Comparison of ENCODE assay signal across 23 cellular contexts in genomic region chr5:1836176-1836890, GRCh38. TPM values are rescaled to one million over a fixed set of nuclear protein-coding genes. Genes with fewer than 3 reads are reported as not detected.
DNase-seq lines count a peak whose midpoint lies in the region; ATAC-seq, FAIRE-seq and TF ChIP-seq lines count a peak whose summit lies in the region.
"Had no signal": no experiment of that assay in that cellular context is flagged by ENCODE, and none has a peak within 500 bp of the region (broad histone marks: within the 10 kb centered on the region; RNA-seq: fewer than 3 reads in every experiment).

No MANE protein-coding gene starts in this region.

- no peak for FAIRE-seq in K562 (lab: Jason Lieb, UNC)
- FAIRE-seq: D721Med, GM12892, GM18507, HTR-8/SVneo, RCC 7860 had no signal

- TF ChIP-seq RAD21 in K562 (CRISPR knock-in tag; conservative IDR thresholded peaks at IDR 0.05 in 1 of 2, IDR thresholded peaks at IDR 0.05 in 1 of 2): no peak

- TF ChIP-seq POLR2A in K562 (conservative IDR thresholded peaks at IDR 0.05): no peak

- no peak for TF ChIP-seq CTCF in K562 (IDR thresholded peaks at IDR 0.05 in 2 of 3, conservative IDR thresholded peaks at IDR 0.05 in 1 of 3; ENCODE audit: insufficient read depth in 2 of 3, low read depth in 1 of 3, low read length in 3 of 3)
- TF ChIP-seq CTCF in left ventricle myocardium inferior (IDR thresholded peaks at IDR 0.05; ENCODE audit: borderline replicate concordance): no peak
- no peak for TF ChIP-seq CTCF in osteoblast (IDR thresholded peaks at IDR 0.05; ENCODE audit: extremely low read depth, low read depth, low read length)
- no peak for TF ChIP-seq CTCF in glutamatergic neuron (IDR thresholded peaks at IDR 0.05; ENCODE audit: partially characterized antibody, unreplicated experiment)

- TF ChIP-seq EP300 in K562 (IDR thresholded peaks at IDR 0.05; ENCODE audit: low read length): no peak

- H3K9me3 ChIP-seq in K562 (replicated peaks; ENCODE audit: control insufficient read depth, insufficient read depth, low read depth, low read length) (no peaks in the 10 kb centered on the region), left ventricle myocardium inferior (replicated peaks) (no peaks in the 10 kb centered on the region), osteoblast (ENCODE audit: low read depth, low read length) (no peaks in the 10 kb centered on the region)

- WGBS in K562 (ENCODE audit: insufficient coverage, low coverage, missing lambda C conversion rate): 3% methylated on average over 23 of the region's 23 CpGs

- H2AFZ ChIP-seq in K562 (ENCODE audit: low read depth, low read length) (no peak overlapping the region), osteoblast (ENCODE audit: low read length) (no peak overlapping the region)

- POLR2A ChIA-PET in K562 (lab: Yijun Ruan, JAX): interaction anchor here (0.5 to 0.8 kb wide), 2 partner anchors 12 to 24 kb away, joined by 3 read pairs; no protein-coding TSS in a partner anchor

- intact Hi-C loops in K562 (cut with micrococcal nuclease) (no loop called here), left ventricle myocardium inferior (cut with micrococcal nuclease) (no loop called here)

- H3K9ac ChIP-seq in K562 (ENCODE audit: insufficient read depth in 1 of 2, low read depth in 2 of 2, low read length in 2 of 2): no peak overlapping the region

- H3K4me1 Mint-ChIP-seq in glutamatergic neuron (ENCODE audit: low read depth, unreplicated experiment): peaks cover 21% of the 10 kb centered on the region
- H3K4me1 Mint-ChIP-seq: IgD-negative memory B cell had no signal

- ATAC-seq in K562 (peak; percentile 40), HG02610 (IDR thresholded peaks at IDR 0.05; ENCODE audit: unreplicated experiment) (no peak), HG03442 (IDR thresholded peaks at IDR 0.05; ENCODE audit: unreplicated experiment) (no peak)
- ATAC-seq: SK-N-SH treated with all-trans-retinoic acid at 6 μM for 48 hours had no signal

- H3K36me3 ChIP-seq in K562 (ENCODE audit: control insufficient read depth, insufficient read depth, low read length): no peaks in the 10 kb centered on the region
- no peaks in the 10 kb centered on the region for H3K36me3 ChIP-seq in left ventricle myocardium inferior
- no peaks in the 10 kb centered on the region for H3K36me3 ChIP-seq in osteoblast (ENCODE audit: insufficient read depth, low read length)

- H3K27ac Mint-ChIP-seq in glutamatergic neuron (ENCODE audit: unreplicated experiment): no peak overlapping the region
- H3K27ac Mint-ChIP-seq: IgD-negative memory B cell had no signal

- H3K4me2 ChIP-seq in K562 (ENCODE audit: insufficient read depth, low read length): no peak overlapping the region
- H3K4me2 ChIP-seq in osteoblast (ENCODE audit: insufficient read depth, low read length): no peak overlapping the region

- H3K9me3 Mint-ChIP-seq in glutamatergic neuron (ENCODE audit: unreplicated experiment): no peaks in the 10 kb centered on the region
- H3K9me3 Mint-ChIP-seq: IgD-negative memory B cell had no signal

- in situ Hi-C loops in K562 (cut with MboI): no loop called here

- H3K27me3 Mint-ChIP-seq in glutamatergic neuron (ENCODE audit: unreplicated experiment): peaks cover 5% of the 10 kb centered on the region

- peak; percentile 45 for DNase-seq in ELF-1 (ENCODE audit: low read depth, low spot score)
- no peak for DNase-seq in K562 (ENCODE audit: extremely low read depth in 1 of 4, low spot score in 3 of 4)
- DNase-seq in left ventricle myocardium inferior: peak; percentile 44
- DNase-seq in osteoblast (ENCODE audit: insufficient read length, low spot score, missing footprints): peak; percentile 52
- no peak for DNase-seq in glutamatergic neuron
- no peak for DNase-seq in activated effector memory CD4-positive, alpha-beta T cell treated with anti-CD3 and anti-CD28 coated beads, Interleukin-2, amount 50 U/mL, for 16 hours
- DNase-seq: NCI-H1105; NCI-H1694; NCI-H748 treated with DMSO at 0.1 percent for 48 hours; NK-92 treated with Interleukin-12 subunit alpha and Interleukin-12 subunit beta, amount 100 ng/mL, for 24 hours; SIG-M5 had no signal

- H3K4me1 ChIP-seq in K562 (replicated peaks in 1 of 2; ENCODE audit: control insufficient read depth in 2 of 2, insufficient read depth in 2 of 2, low read length in 2 of 2): peaks cover 0 to 26% of the 10 kb centered on the region in 2 experiments; a peak in 2 of 5 replicates
- H3K4me1 ChIP-seq in left ventricle myocardium inferior: peaks cover 39% of the 10 kb centered on the region
- no peaks in the 10 kb centered on the region for H3K4me1 ChIP-seq in osteoblast (ENCODE audit: insufficient read depth, low read length)

- H3K27ac ChIP-seq in K562 (ENCODE audit: extremely low read depth, low read depth, low read length): no peak overlapping the region
- peak overlapping the region; percentile 87 for H3K27ac ChIP-seq in left ventricle myocardium inferior (replicated peaks)
- H3K27ac ChIP-seq in osteoblast (ENCODE audit: low read depth, low read length): no peak overlapping the region
- H3K27ac ChIP-seq: C4-2B had no signal

- H3K9me1 ChIP-seq in K562 (ENCODE audit: control insufficient read depth, insufficient read depth, low read length): no peaks in the 10 kb centered on the region

- BruUV-seq in K562 (replicated peaks; lab: Mats Ljungman, UMichigan): no TSS peak

- CTCF ChIA-PET in K562 (lab: Yijun Ruan, JAX; ENCODE audit: low intra/inter-chr PET ratio): no interaction called here

- H3K36me3 Mint-ChIP-seq in glutamatergic neuron (ENCODE audit: unreplicated experiment): no peaks in the 10 kb centered on the region
- H3K36me3 Mint-ChIP-seq: IgD-negative memory B cell had no signal

- H3K79me2 ChIP-seq in K562 (ENCODE audit: control insufficient read depth, insufficient read depth, low read length) (no peaks in the 10 kb centered on the region), osteoblast (ENCODE audit: insufficient read depth, low read length) (no peaks in the 10 kb centered on the region)

- H3K4me3 ChIP-seq in K562: no peak overlapping the region
- no peak overlapping the region for H3K4me3 ChIP-seq in left ventricle myocardium inferior
- no peak overlapping the region for H3K4me3 ChIP-seq in osteoblast (ENCODE audit: insufficient read depth, low read length)

- H3K27me3 ChIP-seq in K562 (ENCODE audit: control insufficient read depth in 2 of 2, insufficient read depth in 2 of 2, low read length in 2 of 2) (peaks cover 83 to 94% of the 10 kb centered on the region in 2 experiments), left ventricle myocardium inferior (ENCODE audit: low read depth) (peaks cover 53% of the 10 kb centered on the region), osteoblast (ENCODE audit: insufficient read depth, low read length) (peaks cover 29% of the 10 kb centered on the region)

- H3K4me3 Mint-ChIP-seq in glutamatergic neuron (ENCODE audit: unreplicated experiment): no peak overlapping the region
- H3K4me3 Mint-ChIP-seq: IgD-negative memory B cell had no signal

- H4K20me1 ChIP-seq in K562 (replicated peaks; ENCODE audit: control insufficient read depth, insufficient read depth, low read length): peaks cover 40% of the 10 kb centered on the region
- no peaks in the 10 kb centered on the region for H4K20me1 ChIP-seq in osteoblast (ENCODE audit: insufficient read depth, low read length)

RNA-seq across cellular contexts. Expression of gene NDUFS6, which starts 35.1 kb away (rescaled TPM):
- 19.2 and 34.5 TPM in 2 replicates for total RNA-seq in K562 (2011; cell fraction: chromatin; rRNA removed; ENCODE audit: low replicate concordance)
- 50.4 and 58.7 TPM in 2 replicates for total RNA-seq in K562 (2011; cell fraction: nucleolus; rRNA removed)
- 40.3 and 48.3 TPM in 2 replicates for total RNA-seq in K562 (2011; cell fraction: nucleoplasm; rRNA removed)
- total RNA-seq in K562 (2014; rRNA removed): 187 and 258 TPM in 2 replicates
- 61.1 and 77.0 TPM in 2 replicates for total RNA-seq in K562 (2014; rRNA removed; fragmentation: Illumina TruSeq; extraction: Trizol)
- 154 and 169 TPM in 2 replicates for total RNA-seq in K562 (2015; rRNA removed; fragmentation: Illumina TruSeq; extraction: Trizol)
- total RNA-seq in K562 (2021): 97.2 and 104 TPM in 2 replicates
- polyA plus RNA-seq in K562 (2011; rRNA removed): 52.7 and 54.7 TPM in 2 replicates
- polyA plus RNA-seq in K562 (2011; cell fraction: cytosol; rRNA removed): 172 and 193 TPM in 2 replicates
- polyA plus RNA-seq in K562 (2011; cell fraction: nucleus; rRNA removed): 53.4 and 60.6 TPM in 2 replicates
- polyA plus RNA-seq in K562 (2012): 123 and 325 TPM in 2 replicates
- 73.1 and 114 TPM in 2 replicates for polyA plus RNA-seq in K562 (2014; fragmentation: Illumina TruSeq; extraction: Trizol)
- polyA plus RNA-seq in K562 (2014; fragmentation: Nextera tagmentation; extraction: Ambion mirVana): 10 to 100 TPM; 36.1 to 67.5 TPM
- 238 and 291 TPM in 2 replicates for polyA plus RNA-seq in K562 (2014; rRNA removed)
- polyA minus RNA-seq in K562 (2011; rRNA and poly(A)+ RNA removed): 23.4 and 29.5 TPM in 2 replicates
- 51.9 and 68.1 TPM in 2 replicates for polyA minus RNA-seq in K562 (2011; cell fraction: cytosol; rRNA and poly(A)+ RNA removed)
- 27.2 and 41.0 TPM in 2 replicates for polyA minus RNA-seq in K562 (2011; cell fraction: nucleus; rRNA and poly(A)+ RNA removed)
- 122 TPM for total RNA-seq in left ventricle myocardium inferior
- total RNA-seq in osteoblast: 19.2 and 23.9 TPM in 2 replicates
- 40.3 TPM for total RNA-seq in glutamatergic neuron (ENCODE audit: unreplicated experiment)

RNA-seq across cellular contexts. Expression of gene MRPL36, which starts 36.7 kb away (rescaled TPM):
- 26.7 and 58.3 TPM in 2 replicates for total RNA-seq in K562 (2011; cell fraction: chromatin; rRNA removed; ENCODE audit: low replicate concordance)
- 61.8 and 76.9 TPM in 2 replicates for total RNA-seq in K562 (2011; cell fraction: nucleolus; rRNA removed)
- total RNA-seq in K562 (2011; cell fraction: nucleoplasm; rRNA removed): 52.0 and 86.6 TPM in 2 replicates
- total RNA-seq in K562 (2014; rRNA removed) (120 and 124 TPM in 2 replicates), K562 (2014; rRNA removed; fragmentation: Illumina TruSeq; extraction: Trizol) (78.3 and 79.2 TPM in 2 replicates), K562 (2015; rRNA removed; fragmentation: Illumina TruSeq; extraction: Trizol) (98.6 and 111 TPM in 2 replicates), K562 (2021) (99.7 and 108 TPM in 2 replicates), left ventricle myocardium inferior (57.4 TPM), osteoblast (35.1 and 35.7 TPM in 2 replicates), glutamatergic neuron (ENCODE audit: unreplicated experiment) (40.0 TPM)
- polyA plus RNA-seq in K562 (2011; rRNA removed) (126 and 153 TPM in 2 replicates), K562 (2014; fragmentation: Illumina TruSeq; extraction: Trizol) (120 and 123 TPM in 2 replicates), K562 (2014; fragmentation: Nextera tagmentation; extraction: Ambion mirVana) (100 to 1,000 TPM; 550 to 557 TPM), K562 (2014; rRNA removed) (184 and 199 TPM in 2 replicates)
- polyA plus RNA-seq in K562 (2011; cell fraction: cytosol; rRNA removed): 98.6 and 153 TPM in 2 replicates
- 99.5 and 103 TPM in 2 replicates for polyA plus RNA-seq in K562 (2011; cell fraction: nucleus; rRNA removed)
- 83.2 and 123 TPM in 2 replicates for polyA plus RNA-seq in K562 (2012)
- polyA minus RNA-seq in K562 (2011; rRNA and poly(A)+ RNA removed): 53.5 and 58.0 TPM in 2 replicates
- 31.9 and 33.4 TPM in 2 replicates for polyA minus RNA-seq in K562 (2011; cell fraction: cytosol; rRNA and poly(A)+ RNA removed)
- 37.2 and 53.5 TPM in 2 replicates for polyA minus RNA-seq in K562 (2011; cell fraction: nucleus; rRNA and poly(A)+ RNA removed)

RNA-seq across cellular contexts. Expression of gene IRX4, which starts 46.4 kb away (rescaled TPM):
- 0.21 TPM in 1 of 2 replicates, not detected in the other for total RNA-seq in K562 (2011; cell fraction: chromatin; rRNA removed; ENCODE audit: low replicate concordance)
- not detected in 2 replicates for total RNA-seq in K562 (2011; cell fraction: nucleolus; rRNA removed)
- not detected in 2 replicates for total RNA-seq in K562 (2011; cell fraction: nucleoplasm; rRNA removed)
- not detected in 2 replicates for total RNA-seq in K562 (2014; rRNA removed)
- not detected in 2 replicates for total RNA-seq in K562 (2014; rRNA removed; fragmentation: Illumina TruSeq; extraction: Trizol)
- total RNA-seq in K562 (2015; rRNA removed; fragmentation: Illumina TruSeq; extraction: Trizol): not detected in 2 replicates
- total RNA-seq in K562 (2021): not detected in 2 replicates
- not detected in 2 replicates for polyA plus RNA-seq in K562 (2011; rRNA removed)
- polyA plus RNA-seq in K562 (2011; cell fraction: cytosol; rRNA removed): not detected in 2 replicates
- polyA plus RNA-seq in K562 (2011; cell fraction: nucleus; rRNA removed): 0.10 TPM in 1 of 2 replicates, not detected in the other
- 0.11 TPM in 1 of 2 replicates, not detected in the other for polyA plus RNA-seq in K562 (2012)
- polyA plus RNA-seq in K562 (2014; fragmentation: Illumina TruSeq; extraction: Trizol): not detected in 2 replicates
- polyA plus RNA-seq in K562 (2014; fragmentation: Nextera tagmentation; extraction: Ambion mirVana): not detected
- polyA plus RNA-seq in K562 (2014; rRNA removed): not detected in 2 replicates
- not detected in 2 replicates for polyA minus RNA-seq in K562 (2011; rRNA and poly(A)+ RNA removed)
- polyA minus RNA-seq in K562 (2011; cell fraction: cytosol; rRNA and poly(A)+ RNA removed): not detected in 2 replicates
- polyA minus RNA-seq in K562 (2011; cell fraction: nucleus; rRNA and poly(A)+ RNA removed): 0.11 TPM in 1 of 2 replicates, not detected in the other
- total RNA-seq in left ventricle myocardium inferior: 18.6 TPM
- total RNA-seq in osteoblast: not detected in 2 replicates
- total RNA-seq in glutamatergic neuron (ENCODE audit: unreplicated experiment): 0.20 TPM
- total RNA-seq: H4, OCI-LY7 had no signal
- polyA plus RNA-seq: IgD-negative memory B cell had no signal

Comparison
In these comparisons a context has a peak if more than half of its experiments do, and no peak if none do; other contexts are left out.
1. DNase-seq: peak in ELF-1 (single experiment), left ventricle myocardium inferior (single experiment) and osteoblast (single experiment); none in K562 (0 of 4), glutamatergic neuron (single experiment) and activated effector memory CD4-positive, alpha-beta T cell treated with anti-CD3 and anti-CD28 coated beads, Interleukin-2, amount 50 U/mL, for 16 hours (single experiment).
2. RNA of gene IRX4, which starts 46.4 kb away (total RNA-seq): 18.6 TPM in left ventricle myocardium inferior (single experiment); 0.20 TPM in glutamatergic neuron (single experiment), 0.21 TPM in K562 and not detected in osteoblast; every median in the first group is over 10 times any median in the second.